Comparison of ENCODE assay signal across 8 cellular contexts in genomic region chr5:74765929-74766328, GRCh38. TPM values are rescaled to one million over a fixed set of nuclear protein-coding genes. Genes with fewer than 3 reads are reported as not detected.
DNase-seq lines count a peak whose midpoint lies in the region; ATAC-seq, FAIRE-seq and TF ChIP-seq lines count a peak whose summit lies in the region.

No MANE protein-coding gene starts in this region.

- H2BK120ac ChIP-seq in mesenchymal stem cell (ENCODE audit: low read depth, low read length), result no peak overlapping the region

- POLR2A ChIA-PET in GM12878 (lab: Charles Lee), result no interaction called here

- in situ Hi-C loops in GM12878 (cut with MboI), result no loop called here

- intact Hi-C loops in left ventricle myocardium superior (cut with micrococcal nuclease) (no loop called here), GM12878 (cut with micrococcal nuclease; ENCODE audit: unreplicated experiment) (loop anchor here (5.0 kb wide), 3 partner anchors 151 to 1491 kb away; no protein-coding TSS in a partner anchor)

- H3K27me3 ChIP-seq in cardiac muscle cell, result no peaks in the 10 kb centered on the region
- H3K27me3 ChIP-seq in GM12878 (replicated peaks in 1 of 2; ENCODE audit: control insufficient read depth in 2 of 2, insufficient read depth in 2 of 2, low read length in 1 of 2), result no peaks in the 10 kb centered on the region
- no peaks in the 10 kb centered on the region for H3K27me3 ChIP-seq in mesenchymal stem cell (ENCODE audit: control insufficient read depth in 1 of 2, insufficient read depth in 1 of 2, low read length in 2 of 2)
- H3K27me3 ChIP-seq in upper lobe of left lung, result no peaks in the 10 kb centered on the region

- H3K27ac ChIP-seq in cardiac muscle cell, result no peak overlapping the region
- H3K27ac ChIP-seq in GM12878 (ENCODE audit: control insufficient read depth, insufficient read depth), result no peak overlapping the region
- H3K27ac ChIP-seq in mesenchymal stem cell (ENCODE audit: low read length, poor library complexity, severe bottlenecking), result no peak overlapping the region
- peak overlapping the region in 1 of 4 donors; percentile 88 for H3K27ac ChIP-seq in upper lobe of left lung

- H3K14ac ChIP-seq in mesenchymal stem cell (ENCODE audit: low read length in 2 of 2), result no peak overlapping the region

- no peak for DNase-seq in cardiac muscle cell (ENCODE audit: low read depth in 1 of 2, low spot score in 1 of 2)
- no peak for DNase-seq in left ventricle myocardium superior
- no peak for DNase-seq in GM12878 (ENCODE audit: low read depth, low spot score)
- DNase-seq in mesenchymal stem cell, result no peak
- DNase-seq in upper lobe of left lung, result peak in 1 of 2 donors; percentile 46
- DNase-seq in inferior parietal cortex (ENCODE audit: extremely low spot score), result no peak
- DNase-seq in NCI-H128 (lab: John Stamatoyannopoulos, UW; ENCODE audit: unreplicated experiment), result no peak
- DNase-seq in RKO (ENCODE audit: low spot score), result no peak

- FAIRE-seq in GM12878 (lab: Jason Lieb, UNC), result no peak

- H3K4me2 ChIP-seq in GM12878 (ENCODE audit: control insufficient read depth, insufficient read depth), result peak overlapping the region; percentile 66
- H3K4me2 ChIP-seq in mesenchymal stem cell (ENCODE audit: low read length, poor library complexity, severe bottlenecking), result peak overlapping the region; percentile 82

- RAD21 ChIA-PET in GM12878 (lab: Charles Lee; ENCODE audit: unreplicated experiment), result no interaction called here

- no peak overlapping the region for H2BK5ac ChIP-seq in mesenchymal stem cell (ENCODE audit: low read depth, low read length, poor library complexity, severe bottlenecking)

- WGBS in GM12878 (ENCODE audit: insufficient coverage, insufficient replicate concordance, low lambda C conversion rate, missing lambda C conversion rate), result 68% methylated on average over 27 of the region's 27 CpGs
- WGBS in mesenchymal stem cell, result 94% methylated on average over 24 of the region's 27 CpGs
- 67 to 72% methylated on average over 27 of the region's 27 CpGs for WGBS in upper lobe of left lung, 2 donors

- TF ChIP-seq EP300 in GM12878 (IDR thresholded peaks at IDR 0.05; ENCODE audit: borderline replicate concordance in 1 of 2, control insufficient read depth in 1 of 2, low read depth in 2 of 2, low read length in 2 of 2), result no peak
- no peak for TF ChIP-seq EP300 in upper lobe of left lung (IDR thresholded peaks at IDR 0.05)

- H2BK12ac ChIP-seq in mesenchymal stem cell (ENCODE audit: low read length in 2 of 2), result no peak overlapping the region

- H3K79me1 ChIP-seq in mesenchymal stem cell (replicated peaks; ENCODE audit: low read length, poor library complexity, severe bottlenecking), result peaks cover 21% of the 10 kb centered on the region

- no peak for TF ChIP-seq RAD21 in GM12878 (IDR thresholded peaks at IDR 0.05; ENCODE audit: insufficient read depth, low read depth, low read length)

- no peak overlapping the region; the same call in 1 of the 2 replicates for H2AFZ ChIP-seq in GM12878 (ENCODE audit: control insufficient read depth, low read depth, low read length)
- H2AFZ ChIP-seq in mesenchymal stem cell (ENCODE audit: low read depth, low read length), result no peak overlapping the region

- H3K4me3 ChIP-seq in cardiac muscle cell, result peak overlapping the region; percentile 82
- peak overlapping the region; percentile 94 for H3K4me3 ChIP-seq in GM12878
- peak overlapping the region in 1 of 2 experiments; percentile 98 for H3K4me3 ChIP-seq in mesenchymal stem cell (ENCODE audit: insufficient read depth in 1 of 2, low read depth in 1 of 2, low read length in 2 of 2)
- H3K4me3 ChIP-seq in upper lobe of left lung, result peak overlapping the region; percentile 73 to 99 (median 95)

- TF ChIP-seq POLR2A in GM12878 (IDR thresholded peaks at IDR 0.05; ENCODE audit: low read depth, low read length) (no peak), upper lobe of left lung (IDR thresholded peaks at IDR 0.05) (no peak)

- ATAC-seq in left ventricle myocardium superior, result no peak
- no peak for ATAC-seq in GM12878
- ATAC-seq in upper lobe of left lung (ENCODE audit: low FRiP score in 2 of 2), result no peak

- H3K18ac ChIP-seq in mesenchymal stem cell (ENCODE audit: low read depth in 1 of 2, low read length in 2 of 2), result no peak overlapping the region

- no TSS peak for BruUV-seq in GM12878 (replicated peaks; lab: Mats Ljungman, UMichigan)

- H4K20me1 ChIP-seq in GM12878 (ENCODE audit: control insufficient read depth, insufficient read depth), result no peaks in the 10 kb centered on the region

- H3K9ac ChIP-seq in GM12878 (ENCODE audit: control insufficient read depth, insufficient read depth, low read length) (peak overlapping the region; percentile 86), mesenchymal stem cell (ENCODE audit: low read length) (peak overlapping the region; percentile 93)

- no peak overlapping the region for H4K8ac ChIP-seq in mesenchymal stem cell (ENCODE audit: low read length)

- H3K9me3 ChIP-seq in cardiac muscle cell (ENCODE audit: low read depth), result no peaks in the 10 kb centered on the region
- H3K9me3 ChIP-seq in GM12878 (replicated peaks; ENCODE audit: control insufficient read depth, insufficient read depth, low read length), result no peaks in the 10 kb centered on the region
- H3K9me3 ChIP-seq in mesenchymal stem cell (ENCODE audit: control insufficient read depth, low read length), result no peaks in the 10 kb centered on the region
- H3K9me3 ChIP-seq in upper lobe of left lung, result no peaks in the 10 kb centered on the region

- no peak overlapping the region for H3K4ac ChIP-seq in mesenchymal stem cell (ENCODE audit: low read depth in 1 of 2, low read length in 2 of 2)

- CTCF ChIA-PET in GM12878 (lab: Yijun Ruan, JAX), result interaction anchor here (0.6 to 1.3 kb wide), 3 partner anchors 10 to 28 kb away, joined by 3 to 4 read pairs (median 4); no protein-coding TSS in a partner anchor

- no peak overlapping the region for H2BK15ac ChIP-seq in mesenchymal stem cell (ENCODE audit: low read depth, poor library complexity, severe bottlenecking)

- no peak overlapping the region for H4K91ac ChIP-seq in mesenchymal stem cell (ENCODE audit: low read length)

- H3K79me2 ChIP-seq in GM12878 (ENCODE audit: control insufficient read depth, insufficient read depth, low read length), result peaks cover 38% of the 10 kb centered on the region

- H3K4me1 ChIP-seq in cardiac muscle cell (ENCODE audit: low read depth), result peaks cover 10% of the 10 kb centered on the region
- peaks cover 15% of the 10 kb centered on the region for H3K4me1 ChIP-seq in GM12878 (ENCODE audit: control insufficient read depth, insufficient read depth, low read length)
- H3K4me1 ChIP-seq in mesenchymal stem cell (ENCODE audit: control insufficient read depth, insufficient read depth, low read depth, low read length), result peaks cover 9% of the 10 kb centered on the region
- peaks cover 21 to 27% (median 25%) of the 10 kb centered on the region in 4 donors for H3K4me1 ChIP-seq in upper lobe of left lung

- TF ChIP-seq CTCF in cardiac muscle cell (IDR thresholded peaks at IDR 0.05; ENCODE audit: low read depth, low read length), result no peak
- TF ChIP-seq CTCF in GM12878 (IDR thresholded peaks at IDR 0.05 in 2 of 3, conservative IDR thresholded peaks at IDR 0.05 in 1 of 3; ENCODE audit: control insufficient read depth in 2 of 3, extremely low read depth in 1 of 3, insufficient read depth in 1 of 3, low read depth in 3 of 3, low read length in 3 of 3), result no peak
- no peak for TF ChIP-seq CTCF in upper lobe of left lung (IDR thresholded peaks at IDR 0.05)

- H2AK5ac ChIP-seq in mesenchymal stem cell (ENCODE audit: low read length, severe bottlenecking), result no peak overlapping the region

- H3K23ac ChIP-seq in mesenchymal stem cell (ENCODE audit: low read length in 2 of 2), result no peak overlapping the region

- H3K36me3 ChIP-seq in cardiac muscle cell (peaks cover 29% of the 10 kb centered on the region), GM12878 (ENCODE audit: control insufficient read depth in 2 of 2, insufficient read depth in 2 of 2, low read length in 1 of 2) (peaks cover 0 to 13% of the 10 kb centered on the region in 2 experiments), mesenchymal stem cell (ENCODE audit: control insufficient read depth in 1 of 2, insufficient read depth in 2 of 2, low read depth in 1 of 2, low read length in 2 of 2) (peaks cover 4 to 34% of the 10 kb centered on the region in 2 experiments), upper lobe of left lung (peaks cover 0 to 31% (median 18%) of the 10 kb centered on the region in 4 donors)

- SMC1A ChIA-PET in GM12878 (lab: Charles Lee; ENCODE audit: uncharacterized antibody, unreplicated experiment), result interaction anchor here (1.2 to 1.3 kb wide), 2 partner anchors 12 to 73 kb away, joined by 4 to 5 read pairs; no protein-coding TSS in a partner anchor

RNA-seq across cellular contexts. Expression of gene GFM2, which starts 1.0 kb away (rescaled TPM):
- total RNA-seq in cardiac muscle cell, result 55.7 and 59.6 TPM in 2 replicates
- polyA plus RNA-seq in cardiac muscle cell, result 50.0 and 50.9 TPM in 2 replicates
- total RNA-seq in left ventricle myocardium superior, result 41.1 TPM
- total RNA-seq in GM12878 (2013; cell fraction: nucleolus; rRNA removed), result 101 and 103 TPM in 2 replicates
- total RNA-seq in GM12878 (2014; rRNA removed), result 32.2 and 37.4 TPM in 2 replicates
- total RNA-seq in GM12878 (2014; rRNA removed; fragmentation: Illumina TruSeq; extraction: Trizol), result 31.1 and 33.2 TPM in 2 replicates
- 22.1 and 24.3 TPM in 2 replicates for total RNA-seq in GM12878 (2021)
- polyA plus RNA-seq in GM12878 (2011; ENCODE audit: low read depth), result 9.9 TPM
- polyA plus RNA-seq in GM12878 (2011; rRNA removed), result 51.3 and 73.2 TPM in 2 replicates
- 18.3 and 19.4 TPM in 2 replicates for polyA plus RNA-seq in GM12878 (2011; cell fraction: cytosol; rRNA removed)
- 89.2 and 101 TPM in 2 replicates for polyA plus RNA-seq in GM12878 (2011; cell fraction: nucleus; rRNA removed)
- 15.7 and 19.5 TPM in 2 replicates for polyA plus RNA-seq in GM12878 (2012)
- 30.2 and 38.1 TPM in 2 replicates for polyA plus RNA-seq in GM12878 (2014; fragmentation: Illumina TruSeq; extraction: Trizol)
- 10 to 100 TPM; 19.9 to 26.0 TPM for polyA plus RNA-seq in GM12878 (2014; fragmentation: Nextera tagmentation; extraction: Ambion mirVana)
- polyA plus RNA-seq in GM12878 (2014; rRNA removed), result 29.6 and 33.2 TPM in 2 replicates
- 10 to 100 TPM; 39.5 to 41.9 TPM for polyA plus RNA-seq in GM12878 (2016; fragmentation: Nextera tagmentation; extraction: Ambion mirVana)
- polyA minus RNA-seq in GM12878 (2011; rRNA and poly(A)+ RNA removed), result 28.2 and 37.7 TPM in 2 replicates
- polyA minus RNA-seq in GM12878 (2011; cell fraction: cytosol; rRNA and poly(A)+ RNA removed), result 9.1 and 10.6 TPM in 2 replicates
- polyA minus RNA-seq in GM12878 (2011; cell fraction: nucleus; rRNA and poly(A)+ RNA removed), result 39.3 and 45.6 TPM in 2 replicates
- polyA plus RNA-seq in mesenchymal stem cell (2013, experiment 1 of 2), result 13.5 TPM
- polyA plus RNA-seq in mesenchymal stem cell (2013, experiment 2 of 2), result 12.7 TPM
- 10 to 100 TPM in 5 of 6 donors, 1 to 10 TPM in 1; 6.1 to 33.5 (median 16.0) TPM for total RNA-seq in upper lobe of left lung

RNA-seq across cellular contexts. Expression of gene NSA2, which starts 1.1 kb away (rescaled TPM):
- total RNA-seq in cardiac muscle cell (65.5 and 85.1 TPM in 2 replicates), left ventricle myocardium superior (52.3 TPM), GM12878 (2014; rRNA removed) (98.4 and 128 TPM in 2 replicates), GM12878 (2014; rRNA removed; fragmentation: Illumina TruSeq; extraction: Trizol) (267 and 268 TPM in 2 replicates), GM12878 (2021) (92.4 and 98.3 TPM in 2 replicates), upper lobe of left lung (10 to 100 TPM; 38.2 to 77.0 (median 49.2) TPM)
- polyA plus RNA-seq in cardiac muscle cell (44.9 and 46.1 TPM in 2 replicates), GM12878 (2011; rRNA removed) (141 and 274 TPM in 2 replicates), GM12878 (2014; fragmentation: Illumina TruSeq; extraction: Trizol) (317 and 397 TPM in 2 replicates), GM12878 (2014; fragmentation: Nextera tagmentation; extraction: Ambion mirVana) (10 to 100 TPM; 77.8 to 98.2 TPM), GM12878 (2014; rRNA removed) (145 and 190 TPM in 2 replicates), GM12878 (2016; fragmentation: Nextera tagmentation; extraction: Ambion mirVana) (100 to 1,000 TPM; 146 to 159 TPM)
- total RNA-seq in GM12878 (2013; cell fraction: nucleolus; rRNA removed), result 24.8 and 34.7 TPM in 2 replicates
- polyA plus RNA-seq in GM12878 (2011; ENCODE audit: low read depth), result 21.2 TPM
- 26.9 and 37.2 TPM in 2 replicates for polyA plus RNA-seq in GM12878 (2011; cell fraction: cytosol; rRNA removed)
- polyA plus RNA-seq in GM12878 (2011; cell fraction: nucleus; rRNA removed), result 30.3 and 46.0 TPM in 2 replicates
- 90.4 and 129 TPM in 2 replicates for polyA plus RNA-seq in GM12878 (2012)
- 10.2 and 16.3 TPM in 2 replicates for polyA minus RNA-seq in GM12878 (2011; rRNA and poly(A)+ RNA removed)
- 21.1 and 26.7 TPM in 2 replicates for polyA minus RNA-seq in GM12878 (2011; cell fraction: cytosol; rRNA and poly(A)+ RNA removed)
- polyA minus RNA-seq in GM12878 (2011; cell fraction: nucleus; rRNA and poly(A)+ RNA removed), result 6.5 and 7.6 TPM in 2 replicates
- polyA plus RNA-seq in mesenchymal stem cell (2013, experiment 1 of 2), result 134 TPM
- 120 TPM for polyA plus RNA-seq in mesenchymal stem cell (2013, experiment 2 of 2)
